ENCODE assay signal across 10 cellular contexts in the genomic region with DNA sequence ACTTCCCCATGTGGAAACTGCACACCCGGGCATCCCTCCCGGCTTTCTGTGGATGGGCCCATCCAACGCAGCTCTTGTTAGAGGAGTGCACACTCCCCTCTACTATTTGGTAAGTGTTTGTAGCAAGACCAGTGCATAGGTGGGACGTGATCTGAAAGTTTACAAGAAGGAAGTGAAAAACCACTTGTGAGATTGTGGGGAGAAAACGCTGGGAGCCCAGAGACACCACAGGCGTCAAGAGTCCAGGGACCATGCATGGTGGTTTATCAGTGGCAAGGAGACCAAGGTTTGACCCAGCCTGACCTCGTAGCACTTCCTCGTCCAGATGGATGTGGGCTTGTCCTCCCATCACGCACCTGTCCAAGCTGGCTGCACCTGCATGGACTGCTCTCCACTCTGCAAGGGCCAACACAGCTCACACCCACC. TPM values are rescaled to one million over a fixed set of nuclear protein-coding genes. Genes with fewer than 3 reads are reported as not detected.
DNase-seq lines count a peak whose midpoint lies in the region; ATAC-seq lines count a peak whose summit lies in the region.
"Had no signal": no experiment of that assay in that cellular context is flagged by ENCODE, and none has a peak within 500 bp of the region (broad histone marks: within the 10 kb centered on the region; RNA-seq: fewer than 3 reads in every experiment).

No MANE protein-coding gene starts in this region.

- H2BK5ac ChIP-seq in mesendoderm (ENCODE audit: low read length): no peak overlapping the region

- H4K8ac ChIP-seq in mesendoderm (ENCODE audit: low read depth, low read length): no peak overlapping the region

- H3K4me1 ChIP-seq in mesendoderm (ENCODE audit: control insufficient read depth, low read depth, low read length): peaks cover 7% of the 10 kb centered on the region
- H3K4me1 ChIP-seq: uterus had no signal

- H3K27me3 Mint-ChIP-seq in natural killer cell treated with Interleukin-12 subunit alpha and Interleukin-12 subunit beta and Interleukin-15 and Interleukin-18, amount 100 ng/mL, for 72 hours: peaks cover 0 to 2% of the 10 kb centered on the region in 2 donors

- no peak overlapping the region for H3K4me3 ChIP-seq in mesendoderm (ENCODE audit: low read length)
- H3K4me3 ChIP-seq: uterus had no signal

- DNase-seq in NOMO-1 treated with dmso at 0.1 percent for 144 hours (lab: John Stamatoyannopoulos, UW; ENCODE audit: unreplicated experiment) (peak; percentile 20), mesendoderm (no peak), mesenteric fat pad (ENCODE audit: low spot score) (no peak), NCI-H748 treated with DMSO at 0.1 percent for 48 hours (lab: John Stamatoyannopoulos, UW) (no peak)
- peak; percentile 69 for DNase-seq in natural killer cell treated with Interleukin-12 subunit alpha and Interleukin-12 subunit beta and Interleukin-15 and Interleukin-18, amount 100 ng/mL, for 72 hours (ENCODE audit: low spot score)
- DNase-seq: NCI-H2029 treated with DMSO at 0.1 percent for 48 hours, uterus had no signal

- no peaks in the 10 kb centered on the region for H3K36me3 Mint-ChIP-seq in natural killer cell treated with Interleukin-12 subunit alpha and Interleukin-12 subunit beta and Interleukin-15 and Interleukin-18, amount 100 ng/mL, for 72 hours

- H3K18ac ChIP-seq in mesendoderm (ENCODE audit: low read length): no peak overlapping the region

- H3K9ac ChIP-seq in mesendoderm (ENCODE audit: low read length): no peak overlapping the region

- H3K79me1 ChIP-seq in mesendoderm (ENCODE audit: low read length): no peaks in the 10 kb centered on the region

- H2AK5ac ChIP-seq in mesendoderm (ENCODE audit: low read length): no peak overlapping the region

- ATAC-seq in GM18907 (IDR thresholded peaks at IDR 0.05; ENCODE audit: unreplicated experiment) (peak; percentile 97), HG02571 (IDR thresholded peaks at IDR 0.05; ENCODE audit: unreplicated experiment) (peak; percentile 56), GM18520 (IDR thresholded peaks at IDR 0.05; ENCODE audit: unreplicated experiment) (no peak)
- ATAC-seq in natural killer cell treated with Interleukin-12 subunit alpha and Interleukin-12 subunit beta and Interleukin-15 and Interleukin-18, amount 100 ng/mL, for 72 hours: peak; percentile 88 to 90

- H3K23ac ChIP-seq in mesendoderm (ENCODE audit: low read length): no peak overlapping the region

- H3K4ac ChIP-seq in mesendoderm (ENCODE audit: low read depth, low read length): no peak overlapping the region

- H3K27ac Mint-ChIP-seq in natural killer cell treated with Interleukin-12 subunit alpha and Interleukin-12 subunit beta and Interleukin-15 and Interleukin-18, amount 100 ng/mL, for 72 hours: peak overlapping the region; percentile 49 to 83

- H3K79me2 ChIP-seq in mesendoderm (ENCODE audit: control insufficient read depth, insufficient read depth, low read length): no peaks in the 10 kb centered on the region

- H3K4me2 ChIP-seq in mesendoderm (ENCODE audit: low read length): no peak overlapping the region

- H3K4me1 Mint-ChIP-seq in natural killer cell treated with Interleukin-12 subunit alpha and Interleukin-12 subunit beta and Interleukin-15 and Interleukin-18, amount 100 ng/mL, for 72 hours (ENCODE audit: low read depth in 2 of 2): peaks cover 53 to 54% of the 10 kb centered on the region in 2 donors

- H4K5ac ChIP-seq in mesendoderm (ENCODE audit: low read length): no peak overlapping the region

- no peak overlapping the region for H2BK15ac ChIP-seq in mesendoderm (replicated peaks; ENCODE audit: low read depth)

- H3K27me3 ChIP-seq in mesendoderm (ENCODE audit: insufficient read depth, low read length, poor library complexity): no peaks in the 10 kb centered on the region
- H3K27me3 ChIP-seq: uterus had no signal

- no peaks in the 10 kb centered on the region for H3K9me3 Mint-ChIP-seq in natural killer cell treated with Interleukin-12 subunit alpha and Interleukin-12 subunit beta and Interleukin-15 and Interleukin-18, amount 100 ng/mL, for 72 hours

- peak overlapping the region; percentile 83 for H3K4me3 Mint-ChIP-seq in natural killer cell treated with Interleukin-12 subunit alpha and Interleukin-12 subunit beta and Interleukin-15 and Interleukin-18, amount 100 ng/mL, for 72 hours

- no peak overlapping the region for H3K56ac ChIP-seq in mesendoderm (ENCODE audit: low read length)

- no peak overlapping the region for H2BK120ac ChIP-seq in mesendoderm (ENCODE audit: low read depth, low read length)

- no CpG with 5 or more reads among the region's 9 CpGs for WGBS in mesendoderm (ENCODE audit: extremely low coverage, insufficient coverage, low lambda C conversion rate)

- H3K27ac ChIP-seq in mesendoderm (ENCODE audit: low read depth, low read length): no peak overlapping the region
- H3K27ac ChIP-seq: uterus had no signal

- no peaks in the 10 kb centered on the region for H3K36me3 ChIP-seq in mesendoderm (ENCODE audit: control insufficient read depth, insufficient read depth, low read length)
- H3K36me3 ChIP-seq: uterus had no signal

RNA-seq across cellular contexts. Expression of a gene that starts 51.6 kb away (rescaled TPM):
- 10 to 100 TPM; 16.6 to 22.8 TPM for total RNA-seq in natural killer cell treated with Interleukin-12 subunit alpha and Interleukin-12 subunit beta and Interleukin-15 and Interleukin-18, amount 100 ng/mL, for 72 hours
- polyA plus RNA-seq in mesendoderm (2013, experiment 1 of 2): 0.37 TPM
- polyA plus RNA-seq in mesendoderm (2013, experiment 2 of 2): 0.50 TPM
- 27.2 TPM for total RNA-seq in mesenteric fat pad

Comparison
In these comparisons a context has a peak if more than half of its experiments do, and no peak if none do; other contexts are left out.
1. DNase-seq: peak in NOMO-1 treated with dmso at 0.1 percent for 144 hours (single experiment) and natural killer cell treated with Interleukin-12 subunit alpha and Interleukin-12 subunit beta and Interleukin-15 and Interleukin-18, amount 100 ng/mL, for 72 hours (single experiment); none in mesendoderm (single experiment), mesenteric fat pad (single experiment) and NCI-H748 treated with DMSO at 0.1 percent for 48 hours (single experiment).